In the genomic region with DNA sequence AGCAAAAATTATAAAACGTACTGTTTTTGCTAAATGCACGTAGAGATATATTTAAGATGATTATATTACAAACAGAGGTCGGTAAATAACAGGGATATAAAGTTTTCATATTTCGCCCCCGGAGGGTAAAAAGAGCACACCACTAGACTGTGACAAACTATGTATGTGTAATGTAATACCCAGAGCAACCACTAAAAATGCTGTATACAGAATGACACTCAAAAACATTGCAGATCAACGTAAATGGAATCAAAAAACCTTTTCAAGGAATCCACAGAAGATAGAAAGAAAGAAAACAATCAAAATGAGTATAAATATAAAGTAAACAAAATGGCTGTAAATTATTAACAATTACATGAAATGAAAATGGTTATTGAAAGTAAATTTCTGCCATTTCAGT, we compare ENCODE assay signal across 15 cellular contexts. TPM values are rescaled to one million over a fixed set of nuclear protein-coding genes. Genes with fewer than 3 reads are reported as not detected.
A peak's percentile ranks its signal among the peaks of the same experiment; 100 is the strongest.
DNase-seq lines count a peak whose midpoint lies in the region; FAIRE-seq and TF ChIP-seq lines count a peak whose summit lies in the region.
"Had no signal": no experiment of that assay in that cellular context is flagged by ENCODE, and none has a peak within 500 bp of the region (broad histone marks: within the 10 kb centered on the region; RNA-seq: fewer than 3 reads in every experiment).

No MANE protein-coding gene starts in this region.

- H2AFZ ChIP-seq in H9 (ENCODE audit: low read length) (no peak overlapping the region), OCI-LY7 (ENCODE audit: low read length) (no peak overlapping the region)

- H2BK20ac ChIP-seq in H9 (ENCODE audit: low read depth, low read length, poor library complexity, severe bottlenecking): no peak overlapping the region

- no peak overlapping the region for H4K5ac ChIP-seq in H9 (ENCODE audit: insufficient read length, low read depth, low read length)

- H3K4ac ChIP-seq in H9 (ENCODE audit: low read depth, low read length): no peak overlapping the region

- H3K4me1 ChIP-seq in Caco-2: no peaks in the 10 kb centered on the region
- H3K4me1 ChIP-seq in H9 (ENCODE audit: insufficient read depth, low read length): no peaks in the 10 kb centered on the region
- H3K4me1 ChIP-seq in OCI-LY7 (ENCODE audit: insufficient read depth, low read length, poor library complexity, severe bottlenecking): no peaks in the 10 kb centered on the region

- TF ChIP-seq POLR2A in GM12892 (IDR thresholded peaks at IDR 0.05; ENCODE audit: low read depth, low read length): no peak

- H3T11ph ChIP-seq in H9 (ENCODE audit: low read length): no peak overlapping the region

- H3K23ac ChIP-seq in H9 (ENCODE audit: insufficient read length, low read depth, low read length): no peak overlapping the region

- H3K9me2 ChIP-seq in OCI-LY7 (ENCODE audit: insufficient read depth, low read length): no peaks in the 10 kb centered on the region

- H3K27me3 ChIP-seq in Caco-2 (replicated peaks; ENCODE audit: control insufficient read depth, insufficient read depth, low read length) (no peaks in the 10 kb centered on the region), H9 (ENCODE audit: insufficient read depth, low read length) (no peaks in the 10 kb centered on the region)

- H3K9me3 ChIP-seq in Caco-2 (no peaks in the 10 kb centered on the region), H9 (ENCODE audit: control insufficient read depth, low read depth, low read length) (no peaks in the 10 kb centered on the region), OCI-LY7 (ENCODE audit: low read length) (no peaks in the 10 kb centered on the region)

- no peak overlapping the region for H3K56ac ChIP-seq in H9 (ENCODE audit: insufficient read length, low read depth, low read length)

- H3K36me3 Mint-ChIP-seq in Caco-2 (ENCODE audit: insufficient read depth, unreplicated experiment) (no peaks in the 10 kb centered on the region), H9 (ENCODE audit: insufficient read depth in 1 of 3, low read depth in 3 of 3) (no peaks in the 10 kb centered on the region)
- H3K36me3 Mint-ChIP-seq: activated naive CD4-positive, alpha-beta T cell treated with anti-CD3 and anti-CD28 coated beads, Interleukin-2, amount 50 U/mL, for 24 hours had no signal

- H2BK120ac ChIP-seq in H9 (ENCODE audit: low read depth, low read length, poor library complexity, severe bottlenecking): no peak overlapping the region

- H3K36me3 ChIP-seq in Caco-2 (ENCODE audit: control insufficient read depth, insufficient read depth, low read length) (no peaks in the 10 kb centered on the region), OCI-LY7 (ENCODE audit: insufficient read depth, low read length) (no peaks in the 10 kb centered on the region)

- CTCF ChIA-PET in Caco-2 (lab: Charles Lee): no interaction called here
- CTCF ChIA-PET in OCI-LY7 (lab: Charles Lee; ENCODE audit: unreplicated experiment): no interaction called here
- CTCF ChIA-PET in RWPE1 (lab: Yijun Ruan, JAX): interaction anchor here (0.7 kb wide), 1 partner anchor 824 kb away, joined by 3 read pairs; no protein-coding TSS in a partner anchor

- no peak overlapping the region for H2AK5ac ChIP-seq in H9 (ENCODE audit: insufficient read length, low read length)

- H3K18ac ChIP-seq in H9 (ENCODE audit: insufficient read length, low read depth, low read length): no peak overlapping the region

- H3K14ac ChIP-seq in H9 (ENCODE audit: insufficient read depth, low read length): no peak overlapping the region

- peaks cover 4% of the 10 kb centered on the region for H3K27me3 Mint-ChIP-seq in Caco-2 (ENCODE audit: insufficient read depth, unreplicated experiment)
- H3K27me3 Mint-ChIP-seq in H9 (ENCODE audit: low read depth): no peaks in the 10 kb centered on the region

- FAIRE-seq in GM12892 (lab: Jason Lieb, UNC): no peak

- POLR2A ChIA-PET in Caco-2 (lab: Charles Lee): no interaction called here
- POLR2A ChIA-PET in OCI-LY7 (lab: Charles Lee): no interaction called here
- POLR2A ChIA-PET in RWPE1 (lab: Yijun Ruan, JAX; ENCODE audit: low non-redundant PET): no interaction called here

- H3K79me2 ChIP-seq in H9 (ENCODE audit: insufficient read depth, low read length): no peaks in the 10 kb centered on the region
- no peaks in the 10 kb centered on the region for H3K79me2 ChIP-seq in OCI-LY7 (ENCODE audit: insufficient read depth, low read depth, low read length)

- WGBS in H9 (ENCODE audit: extremely low coverage, insufficient read length, low lambda C conversion rate): no CpG with 5 or more reads among the region's 6 CpGs

- H3K9me3 Mint-ChIP-seq in Caco-2 (ENCODE audit: unreplicated experiment): no peaks in the 10 kb centered on the region
- no peaks in the 10 kb centered on the region for H3K9me3 Mint-ChIP-seq in H9

- no peaks in the 10 kb centered on the region for H3K79me1 ChIP-seq in H9 (ENCODE audit: insufficient read depth, low read depth, low read length, poor library complexity, severe bottlenecking)

- no peak overlapping the region for H2BK5ac ChIP-seq in H9 (ENCODE audit: insufficient read length, low read length)

- TF ChIP-seq CTCF in Caco-2 (IDR thresholded peaks at IDR 0.05; ENCODE audit: insufficient read depth in 1 of 2, low read depth in 1 of 2, low read length in 1 of 2, severe bottlenecking in 1 of 2, unreplicated experiment in 1 of 2) (peak; percentile 53 to 65), H9 (conservative IDR thresholded peaks at IDR 0.05) (peak; percentile 58), OCI-LY7 (conservative IDR thresholded peaks at IDR 0.05; ENCODE audit: low read length) (peak; percentile 63; the same call in 1 of the 2 replicates), RWPE1 (conservative IDR thresholded peaks at IDR 0.05; ENCODE audit: low read depth) (no peak)

- H3K4me2 ChIP-seq in H9 (ENCODE audit: insufficient read depth, insufficient read length, low read length) (no peak overlapping the region), OCI-LY7 (ENCODE audit: low read length) (no peak overlapping the region)

- H4K20me1 ChIP-seq in H9 (ENCODE audit: control insufficient read depth, insufficient read depth, insufficient read length) (no peaks in the 10 kb centered on the region), OCI-LY7 (ENCODE audit: insufficient read depth, low read length) (no peaks in the 10 kb centered on the region)

- H3K9ac ChIP-seq in H9 (ENCODE audit: extremely low read depth, insufficient read length, low read length): no peak overlapping the region

- H3K4me1 Mint-ChIP-seq in Caco-2 (ENCODE audit: low read depth, unreplicated experiment) (peaks cover 7% of the 10 kb centered on the region), H9 (no peaks in the 10 kb centered on the region)
- H3K4me1 Mint-ChIP-seq: activated naive CD4-positive, alpha-beta T cell treated with anti-CD3 and anti-CD28 coated beads, Interleukin-2, amount 50 U/mL, for 24 hours; immature natural killer cell; T-helper 17 cell had no signal

- H3K27ac ChIP-seq in H9 (ENCODE audit: insufficient read length, low read depth, low read length): no peak overlapping the region
- no peak overlapping the region for H3K27ac ChIP-seq in OCI-LY7 (ENCODE audit: low read depth, low read length, poor library complexity, severe bottlenecking)
- no peak overlapping the region for H3K27ac ChIP-seq in RWPE1
- H3K27ac ChIP-seq in caudate nucleus (ENCODE audit: low read depth, low read length): no peak overlapping the region

- BruUV-seq in Caco-2 (replicated peaks; lab: Mats Ljungman, UMichigan) (no TSS peak), OCI-LY7 (replicated peaks; lab: Mats Ljungman, UMichigan) (no TSS peak)

- intact Hi-C loops in Caco-2 (cut with micrococcal nuclease; ENCODE audit: unreplicated experiment) (no loop called here), OCI-LY7 (cut with micrococcal nuclease; ENCODE audit: unreplicated experiment) (no loop called here)

- H3K23me2 ChIP-seq in H9 (ENCODE audit: insufficient read length, low read depth, low read length, poor library complexity, severe bottlenecking): no peaks in the 10 kb centered on the region

- H3K27ac Mint-ChIP-seq in Caco-2 (ENCODE audit: unreplicated experiment): no peak overlapping the region
- H3K27ac Mint-ChIP-seq in H9: no peak overlapping the region
- H3K27ac Mint-ChIP-seq: activated naive CD4-positive, alpha-beta T cell treated with anti-CD3 and anti-CD28 coated beads, Interleukin-2, amount 50 U/mL, for 24 hours; immature natural killer cell; T-helper 17 cell had no signal

- H3K4me3 Mint-ChIP-seq in Caco-2 (ENCODE audit: unreplicated experiment) (no peak overlapping the region), H9 (no peak overlapping the region)
- H3K4me3 Mint-ChIP-seq: activated naive CD4-positive, alpha-beta T cell treated with anti-CD3 and anti-CD28 coated beads, Interleukin-2, amount 50 U/mL, for 24 hours; immature natural killer cell; T-helper 17 cell had no signal

- no peak overlapping the region for H2BK15ac ChIP-seq in H9 (ENCODE audit: low read depth, low read length)

- H4K91ac ChIP-seq in H9 (ENCODE audit: insufficient read length, low read depth, low read length): no peak overlapping the region

- H3K4me3 ChIP-seq in Caco-2 (ENCODE audit: low read depth, low read length) (no peak overlapping the region), OCI-LY7 (ENCODE audit: low read depth, low read length, poor library complexity, severe bottlenecking) (no peak overlapping the region)

- DNase-seq in Caco-2 (peak in 1 of 2 experiments; percentile 9), H9 (no peak), OCI-LY7 (ENCODE audit: low spot score) (peak; percentile 5), iPS-NIHi11 (ENCODE audit: low spot score) (peak; percentile 20), GM12892 (ENCODE audit: insufficient read length) (no peak), RWPE1 (ENCODE audit: low spot score) (no peak), GM19240 (ENCODE audit: insufficient read length, low spot score) (no peak), caudate nucleus (lab: John Stamatoyannopoulos, UW) (no peak)
- DNase-seq: COR-L47, immature natural killer cell, NCI-H1417 treated with DMSO at 0.1 percent for 48 hours, T-helper 17 cell had no signal

- H4K8ac ChIP-seq in H9 (replicated peaks; ENCODE audit: insufficient read length, low read depth, low read length): no peak overlapping the region

- no peak overlapping the region for H2BK12ac ChIP-seq in H9 (ENCODE audit: insufficient read length, low read depth, low read length)

RNA-seq across cellular contexts. Expression of a gene that starts 37.6 kb away (rescaled TPM):
- total RNA-seq in Caco-2 (2022) (not detected in 2 replicates), H9 (2021) (not detected in 2 replicates), OCI-LY7 (2022) (not detected in 2 replicates)
- not detected in 2 replicates for total RNA-seq in OCI-LY7 (2014; rRNA removed; shearing (Covaris generic))
- polyA plus RNA-seq in GM12892 (2012; ENCODE audit: missing spikeins): not detected
- total RNA-seq: cerebellum, subcutaneous adipose tissue, T-helper 17 cell had no signal
- polyA plus RNA-seq: immature natural killer cell had no signal

RNA-seq across cellular contexts. Expression of a gene that starts 47.6 kb away (rescaled TPM):
- total RNA-seq in Caco-2 (2022) (not detected in 2 replicates), H9 (2021) (not detected in 2 replicates), OCI-LY7 (2022) (not detected in 2 replicates)
- total RNA-seq in OCI-LY7 (2014; rRNA removed; shearing (Covaris generic)): not detected in 2 replicates
- polyA plus RNA-seq in GM12892 (2012; ENCODE audit: missing spikeins): not detected
- total RNA-seq: cerebellum, subcutaneous adipose tissue, T-helper 17 cell had no signal
- polyA plus RNA-seq: immature natural killer cell had no signal

Comparison
In these comparisons a context has a peak if more than half of its experiments do, and no peak if none do; other contexts are left out.
1. DNase-seq: peak in OCI-LY7 (single experiment) and iPS-NIHi11 (single experiment); none in H9 (single experiment), GM12892 (single experiment), RWPE1 (single experiment), GM19240 (single experiment) and caudate nucleus (0 of 61).